In genomic region chr19:38253788-38254187, GRCh38 we compare ENCODE assay signal across 14 cellular contexts. TPM values are rescaled to one million over a fixed set of nuclear protein-coding genes. Genes with fewer than 3 reads are reported as not detected.
DNase-seq lines count a peak whose midpoint lies in the region; ATAC-seq and TF ChIP-seq lines count a peak whose summit lies in the region.
"Had no signal": no experiment of that assay in that cellular context is flagged by ENCODE, and none has a peak within 500 bp of the region (broad histone marks: within the 10 kb centered on the region; RNA-seq: fewer than 3 reads in every experiment).

No MANE protein-coding gene starts in this region.

- H2BK15ac ChIP-seq in mesendoderm (replicated peaks; ENCODE audit: low read depth), result no peak overlapping the region

- H3K79me2 ChIP-seq in mesendoderm (ENCODE audit: control insufficient read depth, insufficient read depth, low read length), result no peaks in the 10 kb centered on the region

- no peak overlapping the region for H3K23ac ChIP-seq in mesendoderm (ENCODE audit: low read length)

- no CpG with 5 or more reads among the region's 5 CpGs for WGBS in mesendoderm (ENCODE audit: extremely low coverage, insufficient coverage, low lambda C conversion rate)

- no peak overlapping the region for H3K18ac ChIP-seq in mesendoderm (ENCODE audit: low read length)

- H2BK120ac ChIP-seq in mesendoderm (ENCODE audit: low read depth, low read length), result no peak overlapping the region

- no peak overlapping the region for H3K4ac ChIP-seq in mesendoderm (ENCODE audit: low read depth, low read length)

- H3K79me1 ChIP-seq in mesendoderm (ENCODE audit: low read length), result no peaks in the 10 kb centered on the region

- POLR2A ChIA-PET in HEK293 (lab: Yijun Ruan, JAX), result interaction anchor here (0.6 kb wide), 1 partner anchor 11 kb away, joined by 4 read pairs; no protein-coding TSS in a partner anchor
- POLR2A ChIA-PET in CD8-positive, alpha-beta T cell (lab: Charles Lee), result no interaction called here

- no peak overlapping the region for H2BK5ac ChIP-seq in mesendoderm (ENCODE audit: low read length)

- peak overlapping the region; percentile 2 for H3K56ac ChIP-seq in mesendoderm (ENCODE audit: low read length)

- peaks cover 54 to 64% of the 10 kb centered on the region in 2 donors for H3K36me3 Mint-ChIP-seq in stimulated activated naive B cell treated with anti-CD40 and anti-IgM and Interleukin-4, amounts not matched to agents 10 μg/mL and 1 μg/mL and 100 μg/mL, for 72 hours
- no peaks in the 10 kb centered on the region for H3K36me3 Mint-ChIP-seq in CD8-positive, alpha-beta T cell

- H3K9ac ChIP-seq in mesendoderm (ENCODE audit: low read length), result no peak overlapping the region

- CTCF ChIA-PET in HEK293 (lab: Yijun Ruan, JAX), result interaction anchor here (3.2 kb wide), 1 partner anchor 11 kb away, joined by 21 read pairs; no protein-coding TSS in a partner anchor
- CTCF ChIA-PET in CD8-positive, alpha-beta T cell (lab: Charles Lee), result no interaction called here

- TF ChIP-seq CTCF in HEK293 (tag by site-specific recombination; IDR thresholded peaks at IDR 0.05) (no peak), ascending aorta (IDR thresholded peaks at IDR 0.05) (no peak)
- TF ChIP-seq CTCF in CD8-positive, alpha-beta T cell (IDR thresholded peaks at IDR 0.05), result no peak

- intact Hi-C loops in ascending aorta (cut with DNase I), result loop anchor here (1.0 to 5.0 kb wide), 3 partner anchors 8 to 1159 kb away; partner anchors contain the start of gene PLEKHG2
- intact Hi-C loops in CD8-positive, alpha-beta T cell (cut with DNase I, micrococcal nuclease), result no loop called here

- H3K27me3 Mint-ChIP-seq in stimulated activated naive B cell treated with anti-CD40 and anti-IgM and Interleukin-4, amounts not matched to agents 10 μg/mL and 1 μg/mL and 100 μg/mL, for 72 hours, result no peaks in the 10 kb centered on the region
- peaks cover 23% of the 10 kb centered on the region for H3K27me3 Mint-ChIP-seq in CD8-positive, alpha-beta T cell (ENCODE audit: low read depth)

- H3K9me3 ChIP-seq in HEK293 (ENCODE audit: control insufficient read depth, insufficient read depth, low read depth, low read length) (no peaks in the 10 kb centered on the region), ascending aorta (no peaks in the 10 kb centered on the region)
- H3K9me3 ChIP-seq in CD8-positive, alpha-beta T cell (ENCODE audit: low read length), result no peaks in the 10 kb centered on the region
- H3K9me3 ChIP-seq: BE2C had no signal

- H3K27ac Mint-ChIP-seq in stimulated activated naive B cell treated with anti-CD40 and anti-IgM and Interleukin-4, amounts not matched to agents 10 μg/mL and 1 μg/mL and 100 μg/mL, for 72 hours, result peak overlapping the region; percentile 75
- H3K27ac Mint-ChIP-seq in CD8-positive, alpha-beta T cell, result no peak overlapping the region
- H3K27ac Mint-ChIP-seq: activated T-helper 17 cell treated with anti-CD3 and anti-CD28 coated beads, Interleukin-2, amount 50 U/mL, for 72 hours had no signal

- H3K27ac ChIP-seq in HEK293 (ENCODE audit: extremely low read depth, low read depth, low read length) (no peak overlapping the region), ascending aorta (peak overlapping the region; percentile 90 to 99), mesendoderm (ENCODE audit: low read depth, low read length) (no peak overlapping the region)
- H3K27ac ChIP-seq in CD8-positive, alpha-beta T cell (ENCODE audit: low read depth, low read length), result no peak overlapping the region
- H3K27ac ChIP-seq: epithelial cell of prostate had no signal

- no peak overlapping the region for H4K8ac ChIP-seq in mesendoderm (ENCODE audit: low read depth, low read length)

- H3K9me3 Mint-ChIP-seq in stimulated activated naive B cell treated with anti-CD40 and anti-IgM and Interleukin-4, amounts not matched to agents 10 μg/mL and 1 μg/mL and 100 μg/mL, for 72 hours, result peaks cover 0 to 4% of the 10 kb centered on the region in 2 donors
- H3K9me3 Mint-ChIP-seq in CD8-positive, alpha-beta T cell, result no peaks in the 10 kb centered on the region
- H3K9me3 Mint-ChIP-seq: activated T-helper 17 cell treated with anti-CD3 and anti-CD28 coated beads, Interleukin-2, amount 50 U/mL, for 72 hours had no signal

- H3K27me3 ChIP-seq in ascending aorta (no peaks in the 10 kb centered on the region), mesendoderm (ENCODE audit: insufficient read depth, low read length, poor library complexity) (no peaks in the 10 kb centered on the region)
- peaks cover 3% of the 10 kb centered on the region for H3K27me3 ChIP-seq in CD8-positive, alpha-beta T cell (ENCODE audit: insufficient read depth, low read length)
- H3K27me3 ChIP-seq: BE2C had no signal

- no peak overlapping the region for H3K4me2 ChIP-seq in mesendoderm (ENCODE audit: low read length)

- H2AK5ac ChIP-seq in mesendoderm (ENCODE audit: low read length), result no peak overlapping the region

- H3K36me3 ChIP-seq in HEK293 (ENCODE audit: control insufficient read depth in 2 of 2, insufficient read depth in 1 of 2, low read length in 2 of 2) (no peaks in the 10 kb centered on the region), ascending aorta (peaks cover 4 to 21% of the 10 kb centered on the region in 2 donors), mesendoderm (ENCODE audit: control insufficient read depth, insufficient read depth, low read length) (no peaks in the 10 kb centered on the region)
- no peaks in the 10 kb centered on the region for H3K36me3 ChIP-seq in CD8-positive, alpha-beta T cell (ENCODE audit: insufficient read depth, low read length)
- H3K36me3 ChIP-seq: BE2C had no signal

- ATAC-seq in stimulated activated naive B cell treated with anti-CD40 and anti-IgM and Interleukin-4, amounts not matched to agents 10 μg/mL and 1 μg/mL and 100 μg/mL, for 72 hours (replicated peaks), result no peak
- no peak for ATAC-seq in CD8-positive, alpha-beta T cell
- ATAC-seq in GM21717 (IDR thresholded peaks at IDR 0.05; ENCODE audit: unreplicated experiment), result no peak
- ATAC-seq: activated T-helper 17 cell treated with anti-CD3 and anti-CD28 coated beads, Interleukin-2, amount 50 U/mL, for 72 hours; naive thymus-derived CD4-positive, alpha-beta T cell had no signal

- H3K4me1 ChIP-seq in HEK293 (ENCODE audit: control insufficient read depth, insufficient read depth, low read length), result peaks cover 19% of the 10 kb centered on the region
- peaks cover 16 to 37% of the 10 kb centered on the region in 2 donors for H3K4me1 ChIP-seq in ascending aorta
- peaks cover 6% of the 10 kb centered on the region for H3K4me1 ChIP-seq in mesendoderm (ENCODE audit: control insufficient read depth, low read depth, low read length)
- no peaks in the 10 kb centered on the region for H3K4me1 ChIP-seq in CD8-positive, alpha-beta T cell (ENCODE audit: insufficient read depth, low read length)

- H4K5ac ChIP-seq in mesendoderm (ENCODE audit: low read length), result no peak overlapping the region

- DNase-seq in ascending aorta (ENCODE audit: low spot score in 2 of 2) (no peak), mesendoderm (no peak), NCI-H1105 treated with DMSO at 0.1 percent for 48 hours (lab: John Stamatoyannopoulos, UW) (no peak)
- no peak for DNase-seq in stimulated activated naive B cell treated with anti-CD40 and anti-IgM and Interleukin-4, amounts not matched to agents 10 μg/mL and 1 μg/mL and 100 μg/mL, for 72 hours
- no peak for DNase-seq in CD8-positive, alpha-beta T cell
- DNase-seq in activated effector memory CD4-positive, alpha-beta T cell treated with anti-CD3 and anti-CD28 coated beads, Interleukin-2, amount 50 U/mL, for 16 hours, result no peak
- DNase-seq: GF-D8 had no signal

- H3K4me3 ChIP-seq in HEK293 (ENCODE audit: low read depth, low read length) (no peak overlapping the region), ascending aorta (peak overlapping the region; percentile 89 to 90), mesendoderm (ENCODE audit: low read length) (no peak overlapping the region)
- H3K4me3 ChIP-seq in CD8-positive, alpha-beta T cell (ENCODE audit: low read depth, low read length), result no peak overlapping the region

- H3K4me3 Mint-ChIP-seq in stimulated activated naive B cell treated with anti-CD40 and anti-IgM and Interleukin-4, amounts not matched to agents 10 μg/mL and 1 μg/mL and 100 μg/mL, for 72 hours, result peak overlapping the region; percentile 94 to 95
- H3K4me3 Mint-ChIP-seq in CD8-positive, alpha-beta T cell, result no peak overlapping the region
- H3K4me3 Mint-ChIP-seq: activated T-helper 17 cell treated with anti-CD3 and anti-CD28 coated beads, Interleukin-2, amount 50 U/mL, for 72 hours had no signal

- H3K4me1 Mint-ChIP-seq in stimulated activated naive B cell treated with anti-CD40 and anti-IgM and Interleukin-4, amounts not matched to agents 10 μg/mL and 1 μg/mL and 100 μg/mL, for 72 hours, result peaks cover 43 to 74% of the 10 kb centered on the region in 2 donors
- peaks cover 2% of the 10 kb centered on the region for H3K4me1 Mint-ChIP-seq in CD8-positive, alpha-beta T cell (ENCODE audit: low read depth)
- H3K4me1 Mint-ChIP-seq: activated T-helper 17 cell treated with anti-CD3 and anti-CD28 coated beads, Interleukin-2, amount 50 U/mL, for 72 hours had no signal

TF ChIP-seq in HEK293, 187 proteins besides CTCF, POLR2A, EP300 and RAD21 (continues in another document):
- no peak for TF ChIP-seq ZNF169 (tag by site-specific recombination; IDR thresholded peaks at IDR 0.05)
- TF ChIP-seq ZNF692 (tag by site-specific recombination; IDR thresholded peaks at IDR 0.05), result peak; percentile 96
- peak; percentile 96 for TF ChIP-seq ZFP69B (tag by site-specific recombination; IDR thresholded peaks at IDR 0.05)
- TF ChIP-seq ZNF37A (tag by site-specific recombination; IDR thresholded peaks at IDR 0.05), result no peak

RNA-seq across cellular contexts. Expression of gene PPP1R14A, which starts 2.4 kb away (rescaled TPM):
- 1,072 TPM for total RNA-seq in ascending aorta
- polyA plus RNA-seq in mesendoderm (2013, experiment 1 of 2), result 11.3 TPM
- 10.1 TPM for polyA plus RNA-seq in mesendoderm (2013, experiment 2 of 2)
- total RNA-seq in CD8-positive, alpha-beta T cell, result not detected
- total RNA-seq: activated T-helper 17 cell treated with anti-CD3 and anti-CD28 coated beads, Interleukin-2, amount 50 U/mL, for 72 hours had no signal
- polyA plus RNA-seq: naive thymus-derived CD4-positive, alpha-beta T cell had no signal

RNA-seq across cellular contexts. Expression of gene SPINT2, which starts 10.6 kb away (rescaled TPM):
- total RNA-seq in ascending aorta, result 193 TPM
- 134 TPM for polyA plus RNA-seq in mesendoderm (2013, experiment 1 of 2)
- polyA plus RNA-seq in mesendoderm (2013, experiment 2 of 2), result 134 TPM
- total RNA-seq in CD8-positive, alpha-beta T cell, result 10 to 100 TPM; 35.7 to 38.2 TPM

RNA-seq across cellular contexts. Expression of gene DPF1, which starts 29.8 kb away (rescaled TPM):
- not detected for total RNA-seq in ascending aorta
- polyA plus RNA-seq in mesendoderm (2013, experiment 1 of 2), result 4.1 TPM
- polyA plus RNA-seq in mesendoderm (2013, experiment 2 of 2), result 3.6 TPM
- not detected for total RNA-seq in CD8-positive, alpha-beta T cell
- total RNA-seq: bronchial epithelial cell had no signal
- polyA plus RNA-seq: naive thymus-derived CD4-positive, alpha-beta T cell had no signal

RNA-seq across cellular contexts. Expression of gene C19orf33, which starts 50.3 kb away (rescaled TPM):
- total RNA-seq in ascending aorta, result not detected
- 13.7 TPM for polyA plus RNA-seq in mesendoderm (2013, experiment 1 of 2)
- polyA plus RNA-seq in mesendoderm (2013, experiment 2 of 2), result 14.0 TPM
- not detected for total RNA-seq in CD8-positive, alpha-beta T cell

Comparison
In these comparisons a context has a peak if more than half of its experiments do, and no peak if none do; other contexts are left out.
1. H3K27ac ChIP-seq: peak in ascending aorta (2 of 2); none in HEK293 (single experiment), mesendoderm (single experiment) and CD8-positive, alpha-beta T cell (single experiment).
2. H3K4me3 ChIP-seq: peak in ascending aorta (2 of 2); none in HEK293 (single experiment), mesendoderm (single experiment) and CD8-positive, alpha-beta T cell (single experiment).
3. RNA of gene PPP1R14A, which starts 2.4 kb away (total RNA-seq): 1,072 TPM in ascending aorta (single experiment); not detected in CD8-positive, alpha-beta T cell; every median in the first group is over 100 times any median in the second.